13 cellular contexts compared by ENCODE assay signal in genomic region chr2:163637876-163638275, GRCh38.
"Had no signal": no experiment of that assay in that cellular context is flagged by ENCODE, and none has a peak within 500 bp of the region (broad histone marks: within the 10 kb centered on the region; RNA-seq: fewer than 3 reads in every experiment).

No MANE protein-coding gene starts in this region.

- H3K4me1 ChIP-seq: pancreas had no signal

- H3K36me3 ChIP-seq: pancreas, thoracic aorta, WERI-Rb-1 had no signal

- H3K36me3 Mint-ChIP-seq: activated CD4-positive, alpha-beta memory T cell treated with anti-CD3 and anti-CD28 coated beads for 36 hours; natural killer cell treated with Interleukin-12 subunit alpha and Interleukin-12 subunit beta and Interleukin-15 and Interleukin-18, amount 100 ng/mL, for 72 hours; stimulated activated effector memory CD8-positive, alpha-beta T cell treated with anti-CD3 and anti-CD28 coated beads, Interleukin-12 subunit alpha, Interleukin-12 subunit beta, amount 100 ng/mL, for 72 hours had no signal

- ATAC-seq: activated CD4-positive, alpha-beta T cell treated with anti-CD3 and anti-CD28 coated beads for 36 hours; activated T-cell treated with anti-CD3 and anti-CD28 coated beads, Interleukin-2, amount 50 U/mL, for 4 hours; esophagus mucosa; natural killer cell treated with Interleukin-12 subunit alpha and Interleukin-12 subunit beta and Interleukin-15 and Interleukin-18, amount 100 ng/mL, for 72 hours; pancreas; stimulated activated effector memory CD8-positive, alpha-beta T cell treated with anti-CD3 and anti-CD28 coated beads, Interleukin-12 subunit alpha, Interleukin-12 subunit beta, amount 100 ng/mL, for 72 hours; T-helper 17 cell had no signal

- DNase-seq: activated CD4-positive, alpha-beta memory T cell treated with anti-CD3 and anti-CD28 coated beads for 36 hours; activated CD4-positive, alpha-beta T cell treated with anti-CD3 and anti-CD28 coated beads for 36 hours; activated effector memory CD4-positive, alpha-beta T cell treated with Interleukin-2 at 50 U/mL for 16 hours; activated naive CD4-positive, alpha-beta T cell treated with anti-CD3 and anti-CD28 coated beads, Interleukin-2, amount 50 U/mL, for 16 hours; activated T-cell treated with anti-CD3 and anti-CD28 coated beads, Interleukin-2, amount 50 U/mL, for 4 hours; mesendoderm; pancreas; T-helper 17 cell; WERI-Rb-1 had no signal

- H3K4me1 Mint-ChIP-seq: activated CD4-positive, alpha-beta T cell treated with anti-CD3 and anti-CD28 coated beads for 36 hours; stimulated activated effector memory CD8-positive, alpha-beta T cell treated with anti-CD3 and anti-CD28 coated beads, Interleukin-12 subunit alpha, Interleukin-12 subunit beta, amount 100 ng/mL, for 72 hours; T-helper 17 cell had no signal

- H3K27ac Mint-ChIP-seq: activated CD4-positive, alpha-beta memory T cell treated with anti-CD3 and anti-CD28 coated beads for 36 hours; activated CD4-positive, alpha-beta T cell treated with anti-CD3 and anti-CD28 coated beads for 36 hours; natural killer cell treated with Interleukin-12 subunit alpha and Interleukin-12 subunit beta and Interleukin-15 and Interleukin-18, amount 100 ng/mL, for 72 hours; stimulated activated effector memory CD8-positive, alpha-beta T cell treated with anti-CD3 and anti-CD28 coated beads, Interleukin-12 subunit alpha, Interleukin-12 subunit beta, amount 100 ng/mL, for 72 hours; T-helper 17 cell had no signal

- H3K4me3 ChIP-seq: pancreas, thoracic aorta had no signal

- H3K27ac ChIP-seq: pancreas, thoracic aorta, WERI-Rb-1 had no signal

- H3K9me3 ChIP-seq: pancreas, thoracic aorta had no signal

- H3K9me3 Mint-ChIP-seq: activated T-cell treated with anti-CD3 and anti-CD28 coated beads, Interleukin-2, amount 50 U/mL, for 4 hours had no signal

- H3K27me3 Mint-ChIP-seq: activated CD4-positive, alpha-beta memory T cell treated with anti-CD3 and anti-CD28 coated beads for 36 hours; activated CD4-positive, alpha-beta T cell treated with anti-CD3 and anti-CD28 coated beads for 36 hours; natural killer cell treated with Interleukin-12 subunit alpha and Interleukin-12 subunit beta and Interleukin-15 and Interleukin-18, amount 100 ng/mL, for 72 hours; T-helper 17 cell had no signal

- H3K4me3 Mint-ChIP-seq: activated CD4-positive, alpha-beta memory T cell treated with anti-CD3 and anti-CD28 coated beads for 36 hours; activated CD4-positive, alpha-beta T cell treated with anti-CD3 and anti-CD28 coated beads for 36 hours; activated T-cell treated with anti-CD3 and anti-CD28 coated beads, Interleukin-2, amount 50 U/mL, for 4 hours; natural killer cell treated with Interleukin-12 subunit alpha and Interleukin-12 subunit beta and Interleukin-15 and Interleukin-18, amount 100 ng/mL, for 72 hours; stimulated activated effector memory CD8-positive, alpha-beta T cell treated with anti-CD3 and anti-CD28 coated beads, Interleukin-12 subunit alpha, Interleukin-12 subunit beta, amount 100 ng/mL, for 72 hours; T-helper 17 cell had no signal

- H3K27me3 ChIP-seq: pancreas had no signal
